In genomic region chr7:105209870-105210269, GRCh38 we compare ENCODE assay signal across 19 cellular contexts.
DNase-seq lines count a peak whose midpoint lies in the region; ATAC-seq, FAIRE-seq and TF ChIP-seq lines count a peak whose summit lies in the region.
"Had no signal": no experiment of that assay in that cellular context is flagged by ENCODE, and none has a peak within 500 bp of the region (broad histone marks: within the 10 kb centered on the region; RNA-seq: fewer than 3 reads in every experiment).

No MANE protein-coding gene starts in this region.

- DNase-seq in activated naive CD4-positive, alpha-beta T cell treated with anti-CD3 and anti-CD28 coated beads for 36 hours: peak; percentile 28
- DNase-seq in activated naive CD4-positive, alpha-beta T cell treated with anti-CD3 and anti-CD28 coated beads, Interleukin-2, amount 10 ng/mL, durations not matched to agents 7 days and 5 days: no peak
- DNase-seq in activated B cell treated with CpG ODN at 0.5 μM for 24 hours: no peak
- no peak for DNase-seq in substantia nigra (lab: John Stamatoyannopoulos, UW)
- DNase-seq in AG08396 (ENCODE audit: low spot score): no peak
- no peak for DNase-seq in chondrocyte (ENCODE audit: low spot score)
- DNase-seq: activated CD4-positive, alpha-beta memory T cell treated with anti-CD3 and anti-CD28 coated beads for 36 hours; Calu3; cerebellar nuclear complex; GF-D8; MG63; NCI-H2029; nephron progenitor cell; PC-3 had no signal

- H3K27ac Mint-ChIP-seq in activated naive CD4-positive, alpha-beta T cell treated with anti-CD3 and anti-CD28 coated beads for 36 hours: no peak overlapping the region
- H3K27ac Mint-ChIP-seq in activated naive CD4-positive, alpha-beta T cell treated with anti-CD3 and anti-CD28 coated beads, Interleukin-2, amount 10 ng/mL, durations not matched to agents 7 days and 5 days: no peak overlapping the region
- peak overlapping the region; percentile 90 for H3K27ac Mint-ChIP-seq in activated B cell treated with CpG ODN at 0.5 μM for 24 hours
- H3K27ac Mint-ChIP-seq in chondrocyte (ENCODE audit: unreplicated experiment): no peak overlapping the region

- H3K9me3 Mint-ChIP-seq in activated naive CD4-positive, alpha-beta T cell treated with anti-CD3 and anti-CD28 coated beads for 36 hours: peaks cover 3% of the 10 kb centered on the region
- H3K9me3 Mint-ChIP-seq in activated naive CD4-positive, alpha-beta T cell treated with anti-CD3 and anti-CD28 coated beads, Interleukin-2, amount 10 ng/mL, durations not matched to agents 7 days and 5 days: peaks cover 9% of the 10 kb centered on the region
- H3K9me3 Mint-ChIP-seq in activated B cell treated with CpG ODN at 0.5 μM for 24 hours (no peaks in the 10 kb centered on the region), chondrocyte (ENCODE audit: low read depth) (no peaks in the 10 kb centered on the region)

- no peaks in the 10 kb centered on the region for H3K36me3 Mint-ChIP-seq in activated naive CD4-positive, alpha-beta T cell treated with anti-CD3 and anti-CD28 coated beads for 36 hours (ENCODE audit: low read depth)
- H3K36me3 Mint-ChIP-seq in activated naive CD4-positive, alpha-beta T cell treated with anti-CD3 and anti-CD28 coated beads, Interleukin-2, amount 10 ng/mL, durations not matched to agents 7 days and 5 days: peaks cover 3% of the 10 kb centered on the region
- H3K36me3 Mint-ChIP-seq in activated B cell treated with CpG ODN at 0.5 μM for 24 hours (ENCODE audit: low read depth) (no peaks in the 10 kb centered on the region), chondrocyte (ENCODE audit: low read depth) (no peaks in the 10 kb centered on the region)

- TF ChIP-seq CTCF in activated B cell treated with CpG ODN at 0.5 μM for 24 hours (IDR thresholded peaks at IDR 0.05): no peak
- TF ChIP-seq CTCF in chondrocyte (IDR thresholded peaks at IDR 0.05): no peak

- ATAC-seq in activated B cell treated with CpG ODN at 0.5 μM for 24 hours (ENCODE audit: low read depth) (no peak), GM21576 (IDR thresholded peaks at IDR 0.05; ENCODE audit: unreplicated experiment) (no peak)
- ATAC-seq: PC-3 had no signal

- peak; percentile 94 for FAIRE-seq in islet of Langerhans (lab: Jason Lieb, UNC)
- FAIRE-seq: frontal cortex, TTC549 had no signal

- peak overlapping the region; percentile 8 for H3K27ac ChIP-seq in substantia nigra (ENCODE audit: low read depth, low read length, poor library complexity, severe bottlenecking)
- H3K27ac ChIP-seq: SK-N-MC had no signal

- POLR2A ChIA-PET in activated B cell treated with CpG ODN at 0.5 μM for 24 hours (lab: Charles Lee): interaction anchor here (1.4 kb wide), 1 partner anchor 8 kb away, joined by 3 read pairs; no protein-coding TSS in a partner anchor

- H3K4me1 Mint-ChIP-seq in activated naive CD4-positive, alpha-beta T cell treated with anti-CD3 and anti-CD28 coated beads for 36 hours (ENCODE audit: low read depth): peaks cover 65% of the 10 kb centered on the region
- peaks cover 52% of the 10 kb centered on the region for H3K4me1 Mint-ChIP-seq in activated naive CD4-positive, alpha-beta T cell treated with anti-CD3 and anti-CD28 coated beads, Interleukin-2, amount 10 ng/mL, durations not matched to agents 7 days and 5 days
- peaks cover 84% of the 10 kb centered on the region for H3K4me1 Mint-ChIP-seq in activated B cell treated with CpG ODN at 0.5 μM for 24 hours
- peaks cover 22% of the 10 kb centered on the region for H3K4me1 Mint-ChIP-seq in chondrocyte (ENCODE audit: low read depth)

- no peaks in the 10 kb centered on the region for H3K27me3 Mint-ChIP-seq in activated naive CD4-positive, alpha-beta T cell treated with anti-CD3 and anti-CD28 coated beads for 36 hours (ENCODE audit: low read depth)
- H3K27me3 Mint-ChIP-seq in activated naive CD4-positive, alpha-beta T cell treated with anti-CD3 and anti-CD28 coated beads, Interleukin-2, amount 10 ng/mL, durations not matched to agents 7 days and 5 days: no peaks in the 10 kb centered on the region
- no peaks in the 10 kb centered on the region for H3K27me3 Mint-ChIP-seq in activated B cell treated with CpG ODN at 0.5 μM for 24 hours
- no peaks in the 10 kb centered on the region for H3K27me3 Mint-ChIP-seq in chondrocyte (ENCODE audit: low read depth)
- H3K27me3 Mint-ChIP-seq: activated CD4-positive, alpha-beta memory T cell treated with anti-CD3 and anti-CD28 coated beads for 36 hours had no signal

- H3K4me3 Mint-ChIP-seq in activated naive CD4-positive, alpha-beta T cell treated with anti-CD3 and anti-CD28 coated beads for 36 hours: no peak overlapping the region
- no peak overlapping the region for H3K4me3 Mint-ChIP-seq in activated naive CD4-positive, alpha-beta T cell treated with anti-CD3 and anti-CD28 coated beads, Interleukin-2, amount 10 ng/mL, durations not matched to agents 7 days and 5 days
- H3K4me3 Mint-ChIP-seq in activated B cell treated with CpG ODN at 0.5 μM for 24 hours (no peak overlapping the region), chondrocyte (ENCODE audit: unreplicated experiment) (no peak overlapping the region)
- H3K4me3 Mint-ChIP-seq: nephron progenitor cell had no signal

- intact Hi-C loops in activated naive CD4-positive, alpha-beta T cell treated with anti-CD3 and anti-CD28 coated beads for 36 hours (cut with micrococcal nuclease): loop anchor here (5.0 kb wide), 2 partner anchors 597 to 902 kb away; partner anchors contain the start of gene SYPL1
- intact Hi-C loops in activated B cell treated with CpG ODN at 0.5 μM for 24 hours (cut with micrococcal nuclease): loop anchor here (5.0 kb wide), 1 partner anchor 37 kb away; no protein-coding TSS in a partner anchor

- CTCF ChIA-PET in activated naive CD4-positive, alpha-beta T cell treated with anti-CD3 and anti-CD28 coated beads for 36 hours (lab: Charles Lee): interaction anchor here (1.3 kb wide), 1 partner anchor 13 kb away, joined by 3 read pairs; no protein-coding TSS in a partner anchor
- CTCF ChIA-PET in activated naive CD4-positive, alpha-beta T cell treated with anti-CD3 and anti-CD28 coated beads, Interleukin-2, amount 10 ng/mL, durations not matched to agents 7 days and 5 days (lab: Charles Lee): no interaction called here
- CTCF ChIA-PET in activated B cell treated with CpG ODN at 0.5 μM for 24 hours (lab: Charles Lee): no interaction called here
